In the genomic region with DNA sequence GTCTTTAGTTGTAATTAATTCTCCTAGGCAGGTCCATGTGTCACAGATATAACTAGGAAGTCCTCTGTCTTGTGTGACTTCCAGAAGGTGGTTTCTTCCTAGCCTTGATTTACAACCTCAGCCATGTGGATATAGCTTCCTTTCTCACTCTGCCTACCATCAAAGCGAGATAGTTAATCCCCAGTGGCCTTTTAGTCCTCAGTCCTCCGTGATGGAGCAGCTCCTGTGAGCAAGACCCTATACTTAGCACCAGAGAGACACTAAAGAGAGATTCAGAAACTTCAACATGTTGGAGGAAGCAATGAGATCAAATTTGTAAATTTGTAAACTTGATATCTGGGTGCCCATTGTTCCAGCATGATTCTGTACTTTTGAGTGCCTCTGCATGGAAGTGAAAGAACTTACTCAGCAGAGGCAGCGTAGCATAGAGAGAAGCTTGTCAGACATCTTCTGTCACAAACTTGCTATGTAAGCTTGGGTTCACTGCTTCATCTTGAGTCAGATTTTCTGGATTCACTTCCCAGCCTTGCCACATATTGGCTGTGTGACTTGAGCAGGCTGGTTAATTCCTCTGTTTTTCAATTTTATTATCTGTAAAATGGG, we compare ENCODE assay signal across 15 cellular contexts.
A peak's percentile ranks its signal among the peaks of the same experiment; 100 is the strongest.
DNase-seq lines count a peak whose midpoint lies in the region; ATAC-seq and TF ChIP-seq lines count a peak whose summit lies in the region.
"Had no signal": no experiment of that assay in that cellular context is flagged by ENCODE, and none has a peak within 500 bp of the region (broad histone marks: within the 10 kb centered on the region; RNA-seq: fewer than 3 reads in every experiment).

No MANE protein-coding gene starts in this region.

- H3K36me3 ChIP-seq in GM23248 (ENCODE audit: low read depth) = no peaks in the 10 kb centered on the region
- H3K36me3 ChIP-seq in MM.1S (replicated peaks; ENCODE audit: insufficient read depth, low read length) = no peaks in the 10 kb centered on the region
- H3K36me3 ChIP-seq in thyroid gland = no peaks in the 10 kb centered on the region

- H3K9ac ChIP-seq in GM23248 = no peak overlapping the region
- peak overlapping the region; percentile 32 for H3K9ac ChIP-seq in MM.1S (ENCODE audit: low read length)

- H3K4me1 ChIP-seq in GM23248 (ENCODE audit: insufficient read depth) (peaks cover 18% of the 10 kb centered on the region), MM.1S (ENCODE audit: low read length) (peaks cover 20% of the 10 kb centered on the region), thyroid gland (peaks cover 7 to 18% of the 10 kb centered on the region in 2 donors)

- H3K4me3 Mint-ChIP-seq in nephron progenitor cell = no peak overlapping the region
- H3K4me3 Mint-ChIP-seq: activated CD8-positive, alpha-beta T cell treated with anti-CD3 and anti-CD28 coated beads for 36 hours; CD4-positive, alpha-beta T cell; T-cell had no signal

- H3K9me3 ChIP-seq in GM23248 (ENCODE audit: low read depth) = no peaks in the 10 kb centered on the region
- H3K9me3 ChIP-seq in MM.1S (replicated peaks; ENCODE audit: insufficient read depth, low read length) = no peaks in the 10 kb centered on the region
- no peaks in the 10 kb centered on the region for H3K9me3 ChIP-seq in thyroid gland

- peaks cover 31% of the 10 kb centered on the region for H3K4me1 Mint-ChIP-seq in nephron progenitor cell
- H3K4me1 Mint-ChIP-seq: T-cell had no signal

- peaks cover 4% of the 10 kb centered on the region for H3K27me3 Mint-ChIP-seq in nephron progenitor cell (ENCODE audit: low read depth, poor library complexity)
- H3K27me3 Mint-ChIP-seq: activated CD8-positive, alpha-beta T cell treated with anti-CD3 and anti-CD28 coated beads for 36 hours; CD4-positive, alpha-beta T cell had no signal

- H4K20me1 ChIP-seq in GM23248 (ENCODE audit: insufficient read depth) (no peaks in the 10 kb centered on the region), MM.1S (ENCODE audit: insufficient read depth, low read length) (no peaks in the 10 kb centered on the region)

- H3F3A ChIP-seq in GM23248 (ENCODE audit: insufficient read depth) = peaks cover 15% of the 10 kb centered on the region
- peaks cover 7% of the 10 kb centered on the region for H3F3A ChIP-seq in MM.1S (ENCODE audit: insufficient read depth, low read length)

- 0 out of 2 replicates have a peak overlapping the region, but pooled peaks have one; percentile 14 for H2AFZ ChIP-seq in GM23248
- peak overlapping the region; percentile 85 for H2AFZ ChIP-seq in MM.1S (ENCODE audit: low read length)

- peak; percentile 32 for DNase-seq in GM23248
- peak; percentile 77 for DNase-seq in MM.1S
- DNase-seq in nephron progenitor cell = no peak
- no peak for DNase-seq in T-helper 2 cell
- no peak for DNase-seq in H4 (ENCODE audit: low spot score)
- DNase-seq in thyroid gland = no peak
- DNase-seq in activated naive CD4-positive, alpha-beta T cell (lab: John Stamatoyannopoulos, UW) = no peak
- DNase-seq: activated CD8-positive, alpha-beta T cell treated with anti-CD3 and anti-CD28 coated beads for 36 hours; CD4-positive, alpha-beta T cell; dermis blood vessel endothelial cell; glutamatergic neuron; NCI-H1417 treated with DMSO at 0.1 percent for 48 hours; T-cell had no signal

- peak overlapping the region; percentile 89 for H3K27ac Mint-ChIP-seq in nephron progenitor cell
- H3K27ac Mint-ChIP-seq: activated CD8-positive, alpha-beta T cell treated with anti-CD3 and anti-CD28 coated beads for 36 hours; CD4-positive, alpha-beta T cell; T-cell had no signal

- H3K27me3 ChIP-seq in GM23248 (replicated peaks; ENCODE audit: insufficient read depth) (no peaks in the 10 kb centered on the region), MM.1S (replicated peaks; ENCODE audit: insufficient read depth, low read length) (no peaks in the 10 kb centered on the region), thyroid gland (no peaks in the 10 kb centered on the region)

- intact Hi-C loops in thyroid gland (cut with DNase I) = no loop called here

- H3K27ac ChIP-seq in GM23248 = no peak overlapping the region
- peak overlapping the region; percentile 79 for H3K27ac ChIP-seq in MM.1S (ENCODE audit: low read length)
- no peak overlapping the region for H3K27ac ChIP-seq in thyroid gland

- H3K4me2 ChIP-seq in GM23248 (ENCODE audit: unreplicated experiment) (no peak overlapping the region), MM.1S (ENCODE audit: low read depth, low read length) (peak overlapping the region; percentile 68)

- TF ChIP-seq POLR2A in thyroid gland (IDR thresholded peaks at IDR 0.05) = no peak

- H3K79me2 ChIP-seq in GM23248 (ENCODE audit: insufficient read depth) (no peaks in the 10 kb centered on the region), MM.1S (ENCODE audit: low read length) (no peaks in the 10 kb centered on the region)

- no peaks in the 10 kb centered on the region; the same call in 1 of the 2 replicates for H3K9me2 ChIP-seq in GM23248 (ENCODE audit: insufficient read depth)
- no peaks in the 10 kb centered on the region for H3K9me2 ChIP-seq in MM.1S (replicated peaks; ENCODE audit: insufficient read depth, low read length)

- 92 to 94% methylated on average over 3 of the region's 3 CpGs for WGBS in GM23248 (ENCODE audit: low coverage in 1 of 2, low lambda C conversion rate in 2 of 2, missing lambda C conversion rate in 2 of 2), 2 experiments
- WGBS in thyroid gland, 2 donors = 88 to 90% methylated on average over 3 of the region's 3 CpGs

- H3K9me3 Mint-ChIP-seq in nephron progenitor cell = no peaks in the 10 kb centered on the region
- H3K9me3 Mint-ChIP-seq: activated CD8-positive, alpha-beta T cell treated with anti-CD3 and anti-CD28 coated beads for 36 hours; CD4-positive, alpha-beta T cell; T-cell had no signal

- no peaks in the 10 kb centered on the region for H3K36me3 Mint-ChIP-seq in nephron progenitor cell (ENCODE audit: low read depth)
- H3K36me3 Mint-ChIP-seq: T-cell had no signal

- in situ Hi-C loops in GM23248 (cut with MboI) = no loop called here

- no peak overlapping the region for H3K4me3 ChIP-seq in GM23248
- peak overlapping the region; percentile 24; the same call in 1 of the 2 replicates for H3K4me3 ChIP-seq in MM.1S (ENCODE audit: low read length)
- H3K4me3 ChIP-seq in thyroid gland (replicated peaks in 1 of 3) = no peak overlapping the region
- H3K4me3 ChIP-seq: lung had no signal

- no peak for TF ChIP-seq CTCF in MM.1S (IDR thresholded peaks at IDR 0.05; ENCODE audit: low read length)
- no peak for TF ChIP-seq CTCF in nephron progenitor cell (IDR thresholded peaks at IDR 0.05)
- no peak for TF ChIP-seq CTCF in thyroid gland (IDR thresholded peaks at IDR 0.05)

- peak; percentile 61 for ATAC-seq in GM18519 (IDR thresholded peaks at IDR 0.05; ENCODE audit: low FRiP score, unreplicated experiment)
- ATAC-seq: activated CD8-positive, alpha-beta T cell treated with anti-CD3 and anti-CD28 coated beads for 36 hours; T-cell had no signal

Comparison
In these comparisons a context has a peak if more than half of its experiments do, and no peak if none do; other contexts are left out.
1. DNase-seq: peak in GM23248 (single experiment) and MM.1S (single experiment); none in nephron progenitor cell (single experiment), T-helper 2 cell (0 of 5), H4 (single experiment), thyroid gland (0 of 2) and activated naive CD4-positive, alpha-beta T cell (0 of 4).